Comparison of ENCODE assay signal across 15 cellular contexts in genomic region chr5:61881821-61882220, GRCh38.
DNase-seq lines count a peak whose midpoint lies in the region; ATAC-seq and TF ChIP-seq lines count a peak whose summit lies in the region.
"Had no signal": no experiment of that assay in that cellular context is flagged by ENCODE, and none has a peak within 500 bp of the region (broad histone marks: within the 10 kb centered on the region; RNA-seq: fewer than 3 reads in every experiment).

No MANE protein-coding gene starts in this region.

- intact Hi-C loops in posterior cingulate gyrus (cut with DNase I) = no loop called here

- H3K27ac ChIP-seq in hepatocyte = no peak overlapping the region
- H3K27ac ChIP-seq in CD8-positive, alpha-beta memory T cell (ENCODE audit: low read depth, low read length) = no peak overlapping the region

- no peaks in the 10 kb centered on the region for H3K36me3 Mint-ChIP-seq in WTC11
- no peaks in the 10 kb centered on the region for H3K36me3 Mint-ChIP-seq in CD8-positive, alpha-beta memory T cell
- H3K36me3 Mint-ChIP-seq: memory B cell, type B pancreatic cell had no signal

- no peaks in the 10 kb centered on the region for H3K9me3 ChIP-seq in hepatocyte (ENCODE audit: low read depth)
- H3K9me3 ChIP-seq in CD8-positive, alpha-beta memory T cell (ENCODE audit: low read length) = no peaks in the 10 kb centered on the region

- no peaks in the 10 kb centered on the region for H3K9me3 Mint-ChIP-seq in WTC11
- peaks cover 0 to 4% (median 2%) of the 10 kb centered on the region in 5 donors for H3K9me3 Mint-ChIP-seq in CD8-positive, alpha-beta memory T cell
- H3K9me3 Mint-ChIP-seq: memory B cell, type B pancreatic cell had no signal

- peaks cover 8% of the 10 kb centered on the region for H3K4me1 Mint-ChIP-seq in WTC11
- no peaks in the 10 kb centered on the region for H3K4me1 Mint-ChIP-seq in CD8-positive, alpha-beta memory T cell
- H3K4me1 Mint-ChIP-seq: memory B cell had no signal

- H3K79me2 ChIP-seq in hepatocyte = no peaks in the 10 kb centered on the region

- 54% methylated on average over 4 of the region's 4 CpGs for WGBS in hepatocyte (ENCODE audit: low lambda C conversion rate, missing lambda C conversion rate)

- H3K36me3 ChIP-seq in hepatocyte (replicated peaks; ENCODE audit: insufficient read depth, low read depth) = no peaks in the 10 kb centered on the region
- H3K36me3 ChIP-seq in CD8-positive, alpha-beta memory T cell (ENCODE audit: insufficient read depth, low read length) = no peaks in the 10 kb centered on the region

- no peaks in the 10 kb centered on the region for H3K9me2 ChIP-seq in hepatocyte (replicated peaks; ENCODE audit: insufficient read depth)

- no peak overlapping the region for H3K4me3 ChIP-seq in hepatocyte
- H3K4me3 ChIP-seq in CD8-positive, alpha-beta memory T cell (ENCODE audit: low read length) = no peak overlapping the region

- H4K20me1 ChIP-seq in hepatocyte (ENCODE audit: insufficient read depth, poor library complexity, severe bottlenecking) = no peaks in the 10 kb centered on the region

- DNase-seq in GM03348 (ENCODE audit: low spot score) = peak; percentile 64
- no peak for DNase-seq in WTC11 (ENCODE audit: low spot score)
- DNase-seq in hepatocyte (ENCODE audit: low spot score) = peak; percentile 11
- DNase-seq in posterior cingulate gyrus = peak in 7 of 10 donors; percentile 18 to 90 (median 49)
- DNase-seq in HUDEP-2 (lab: John Stamatoyannopoulos, UW; ENCODE audit: unreplicated experiment in 76 of 76) = no peak
- no peak for DNase-seq in CD8-positive, alpha-beta memory T cell
- no peak for DNase-seq in activated CD4-positive, alpha-beta T cell treated with anti-CD3 and anti-CD28 coated beads, Interleukin-2, amount 50 U/mL, for 1 hour
- DNase-seq: activated gamma-delta T cell treated with Interleukin-2 at 50 U/mL for 16 hours; CD4-positive, alpha-beta T cell; foreskin melanocyte; NCI-H446 treated with DMSO at 0.1 percent for 48 hours; SHP77 treated with DMSO at 0.1 percent for 48 hours had no signal

- H3K27me3 Mint-ChIP-seq in WTC11 (ENCODE audit: low read depth) = no peaks in the 10 kb centered on the region
- peaks cover 0 to 1% of the 10 kb centered on the region in 2 donors for H3K27me3 Mint-ChIP-seq in CD8-positive, alpha-beta memory T cell

- POLR2A ChIA-PET in WTC11 (lab: Charles Lee) = no interaction called here
- POLR2A ChIA-PET in CD8-positive, alpha-beta memory T cell (lab: Charles Lee) = no interaction called here

- H2AFZ ChIP-seq in hepatocyte = no peak overlapping the region

- no peaks in the 10 kb centered on the region for H3K4me1 ChIP-seq in hepatocyte (ENCODE audit: insufficient read depth)
- H3K4me1 ChIP-seq in CD8-positive, alpha-beta memory T cell (ENCODE audit: insufficient read depth, low read length) = no peaks in the 10 kb centered on the region

- no peak overlapping the region; the same call in 1 of the 2 replicates for H3K27ac Mint-ChIP-seq in WTC11
- H3K27ac Mint-ChIP-seq in CD8-positive, alpha-beta memory T cell = peak overlapping the region in 1 of 8 donors; percentile 84
- H3K27ac Mint-ChIP-seq: CD4-positive, alpha-beta T cell; memory B cell; type B pancreatic cell had no signal

- CTCF ChIA-PET in WTC11 (lab: Charles Lee) = interaction anchor here (0.6 kb wide), 1 partner anchor 921 kb away, joined by 3 read pairs; no protein-coding TSS in a partner anchor
- CTCF ChIA-PET in CD8-positive, alpha-beta memory T cell (lab: Charles Lee) = no interaction called here

- ATAC-seq in WTC11 (peak; percentile 69), GM19035 (IDR thresholded peaks at IDR 0.05; ENCODE audit: unreplicated experiment) (no peak)

- TF ChIP-seq CTCF in WTC11 (IDR thresholded peaks at IDR 0.05) = no peak
- no peak for TF ChIP-seq CTCF in hepatocyte (IDR thresholded peaks at IDR 0.05; ENCODE audit: poor library complexity)

- H3K4me3 Mint-ChIP-seq in WTC11 = no peak overlapping the region
- H3K4me3 Mint-ChIP-seq in CD8-positive, alpha-beta memory T cell = no peak overlapping the region
- H3K4me3 Mint-ChIP-seq: CD4-positive, alpha-beta T cell; memory B cell; type B pancreatic cell had no signal

- no peak overlapping the region for H3K4me2 ChIP-seq in hepatocyte

- H3K27me3 ChIP-seq in hepatocyte = no peaks in the 10 kb centered on the region
- no peaks in the 10 kb centered on the region for H3K27me3 ChIP-seq in CD8-positive, alpha-beta memory T cell (ENCODE audit: insufficient read depth, low read length, poor library complexity, severe bottlenecking)

TF ChIP-seq in WTC11, 78 proteins besides CTCF, POLR2A, EP300 and RAD21:
- TF ChIP-seq HMGXB4 (CRISPR knock-in tag; IDR thresholded peaks at IDR 0.05) (no peak), JAZF1 (CRISPR knock-in tag; IDR thresholded peaks at IDR 0.05) (no peak), PRRX2 (CRISPR knock-in tag; IDR thresholded peaks at IDR 0.05) (no peak)

Comparison
In these comparisons a context has a peak if more than half of its experiments do, and no peak if none do; other contexts are left out.
1. DNase-seq: peak in GM03348 (single experiment), hepatocyte (single experiment) and posterior cingulate gyrus (7 of 10); none in WTC11 (single experiment), HUDEP-2 (0 of 76), CD8-positive, alpha-beta memory T cell (0 of 5) and activated CD4-positive, alpha-beta T cell treated with anti-CD3 and anti-CD28 coated beads, Interleukin-2, amount 50 U/mL, for 1 hour (single experiment).